1 cellular context compared by ENCODE assay signal in genomic region chr12:19130224-19131019, GRCh38.
TF ChIP-seq lines count a peak whose summit lies in the region.

No MANE protein-coding gene starts in this region.

TF ChIP-seq in HCT116, 20 proteins besides CTCF, POLR2A, EP300 and RAD21 (continued from another document):
- TF ChIP-seq REST (IDR thresholded peaks at IDR 0.05; ENCODE audit: low read depth), result no peak
- TF ChIP-seq EZH2 (IDR thresholded peaks at IDR 0.05), result no peak
- no peak for TF ChIP-seq JUND (IDR thresholded peaks at IDR 0.05)
- TF ChIP-seq SIN3A (IDR thresholded peaks at IDR 0.05; ENCODE audit: low read depth), result no peak
- no peak for TF ChIP-seq EGR1 (IDR thresholded peaks at IDR 0.05; ENCODE audit: low read depth)
